Comparison of ENCODE assay signal across 26 cellular contexts in genomic region chr10:19835952-19836351, GRCh38.
"Had no signal": no experiment of that assay in that cellular context is flagged by ENCODE, and none has a peak within 500 bp of the region (broad histone marks: within the 10 kb centered on the region; RNA-seq: fewer than 3 reads in every experiment).

No MANE protein-coding gene starts in this region.

- H3K27ac ChIP-seq: heart left ventricle, left lung, pancreas, prostate gland, tibial nerve, upper lobe of right lung had no signal

- H3K4me3 ChIP-seq: heart left ventricle, left lung, lung, pancreas, prostate gland, skin epidermis, tibial nerve, upper lobe of right lung had no signal

- H3K36me3 Mint-ChIP-seq: memory B cell; naive thymus-derived CD8-positive, alpha-beta T cell; stimulated activated effector memory CD8-positive, alpha-beta T cell treated with anti-CD3 and anti-CD28 coated beads, Interleukin-12 subunit alpha, Interleukin-12 subunit beta, amount 100 ng/mL, for 72 hours had no signal

- H3K36me3 ChIP-seq: heart left ventricle, left lung, pancreas, prostate gland, tibial nerve, upper lobe of right lung had no signal

- H3K9me3 ChIP-seq: heart left ventricle, left lung, pancreas, prostate gland, tibial nerve, upper lobe of right lung had no signal

- DNase-seq: heart left ventricle; hypothalamus; immature natural killer cell; kidney; left colon; left lung; naive thymus-derived CD8-positive, alpha-beta T cell; nucleus accumbens; pancreas; posterior cingulate gyrus; retina; right cardiac atrium; stimulated activated CD4-positive, alpha-beta T cell treated with anti-CD3 and anti-CD28 coated beads, Interleukin-4, amount 100 ng/mL, for 24 hours; stimulated activated naive CD4-positive, alpha-beta T cell; stimulated activated naive CD8-positive, alpha-beta T cell treated with anti-CD3 and anti-CD28 coated beads, Interleukin-15, amount 100 ng/mL, for 72 hours; substantia nigra; upper lobe of right lung had no signal

- H3K4me3 Mint-ChIP-seq: immature natural killer cell; memory B cell; naive thymus-derived CD8-positive, alpha-beta T cell; nephron; neural crest cell; stimulated activated effector memory CD8-positive, alpha-beta T cell treated with anti-CD3 and anti-CD28 coated beads, Interleukin-12 subunit alpha, Interleukin-12 subunit beta, amount 100 ng/mL, for 72 hours; stimulated activated naive CD8-positive, alpha-beta T cell treated with anti-CD3 and anti-CD28 coated beads, Interleukin-15, amount 100 ng/mL, for 72 hours had no signal

- H3K4me1 ChIP-seq: pancreas, prostate gland, upper lobe of right lung had no signal

- H3K4me1 Mint-ChIP-seq: memory B cell; stimulated activated effector memory CD8-positive, alpha-beta T cell treated with anti-CD3 and anti-CD28 coated beads, Interleukin-12 subunit alpha, Interleukin-12 subunit beta, amount 100 ng/mL, for 72 hours; stimulated activated naive CD8-positive, alpha-beta T cell treated with anti-CD3 and anti-CD28 coated beads, Interleukin-15, amount 100 ng/mL, for 72 hours had no signal

- H3K27ac Mint-ChIP-seq: memory B cell; naive thymus-derived CD8-positive, alpha-beta T cell; stimulated activated effector memory CD8-positive, alpha-beta T cell treated with anti-CD3 and anti-CD28 coated beads, Interleukin-12 subunit alpha, Interleukin-12 subunit beta, amount 100 ng/mL, for 72 hours; stimulated activated naive CD8-positive, alpha-beta T cell treated with anti-CD3 and anti-CD28 coated beads, Interleukin-15, amount 100 ng/mL, for 72 hours had no signal

- ATAC-seq: heart left ventricle; left colon; left lung; naive thymus-derived CD8-positive, alpha-beta T cell; pancreas; sciatic nerve; stimulated activated effector memory CD8-positive, alpha-beta T cell treated with anti-CD3 and anti-CD28 coated beads, Interleukin-12 subunit alpha, Interleukin-12 subunit beta, amount 100 ng/mL, for 72 hours; stimulated activated naive CD8-positive, alpha-beta T cell treated with anti-CD3 and anti-CD28 coated beads, Interleukin-15, amount 100 ng/mL, for 72 hours; upper lobe of right lung had no signal

- H3K9me3 Mint-ChIP-seq: immature natural killer cell had no signal

- H3K27me3 Mint-ChIP-seq: memory B cell; stimulated activated naive CD8-positive, alpha-beta T cell treated with anti-CD3 and anti-CD28 coated beads, Interleukin-15, amount 100 ng/mL, for 72 hours had no signal

- H3K27me3 ChIP-seq: heart left ventricle, left lung, tibial nerve, upper lobe of right lung had no signal
